ENCODE assay signal across 8 cellular contexts in the genomic region with DNA sequence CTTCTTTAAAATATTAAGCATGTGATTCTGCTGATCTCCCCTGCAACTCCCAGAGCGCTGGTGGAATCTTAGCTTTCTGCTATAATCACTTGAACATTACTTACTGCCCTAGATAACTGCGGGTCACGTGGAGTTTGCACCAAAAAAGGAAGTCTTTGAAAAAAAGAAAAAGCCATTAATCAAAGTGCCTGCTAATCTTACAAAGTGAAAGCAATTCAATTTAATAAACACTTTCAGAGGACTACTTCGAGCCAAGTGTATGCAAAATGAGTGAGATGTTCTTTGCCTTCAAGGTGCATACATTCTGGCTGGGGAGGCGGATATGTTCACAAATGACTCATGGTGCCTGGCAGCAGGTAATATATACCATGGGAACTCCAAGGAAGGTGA.
DNase-seq lines count a peak whose midpoint lies in the region; ATAC-seq and TF ChIP-seq lines count a peak whose summit lies in the region.

No MANE protein-coding gene starts in this region.

- TF ChIP-seq EP300 in sigmoid colon (IDR thresholded peaks at IDR 0.05), result no peak

- peak overlapping the region; percentile 87 for H3K27ac Mint-ChIP-seq in T-helper 17 cell

- no peak for DNase-seq in T-helper 17 cell
- DNase-seq in fibroblast of villous mesenchyme (ENCODE audit: low read depth), result peak; percentile 10
- DNase-seq in sigmoid colon, result no peak
- DNase-seq in NCI-H2196 treated with DMSO at 0.1 percent for 48 hours (lab: John Stamatoyannopoulos, UW; ENCODE audit: unreplicated experiment), result no peak
- DNase-seq in ureter (ENCODE audit: low spot score), result no peak
- DNase-seq in NCI-H510A (lab: John Stamatoyannopoulos, UW), result no peak
- no peak for DNase-seq in UCSD-AML1 (lab: John Stamatoyannopoulos, UW; ENCODE audit: unreplicated experiment)

- intact Hi-C loops in sigmoid colon (cut with DNase I), result no loop called here

- peaks cover 2% of the 10 kb centered on the region for H3K27me3 Mint-ChIP-seq in T-helper 17 cell

- WGBS in sigmoid colon, 2 donors, result 30 to 34% methylated on average over 5 of the region's 5 CpGs

- H3K4me1 ChIP-seq in sigmoid colon, result peaks cover 0 to 12% (median 7%) of the 10 kb centered on the region in 4 donors

- no peaks in the 10 kb centered on the region for H3K36me3 ChIP-seq in sigmoid colon

- H3K9me3 ChIP-seq in T-helper 17 cell (ENCODE audit: control insufficient read depth, low read length, poor library complexity, severe bottlenecking) (no peaks in the 10 kb centered on the region), sigmoid colon (no peaks in the 10 kb centered on the region)

- peak; percentile 24 for ATAC-seq in GM21723 (IDR thresholded peaks at IDR 0.05; ENCODE audit: unreplicated experiment)
- ATAC-seq in T-helper 17 cell, result peak; percentile 82

- TF ChIP-seq POLR2A in sigmoid colon (IDR thresholded peaks at IDR 0.05), result no peak

- H3K4me3 Mint-ChIP-seq in T-helper 17 cell, result peak overlapping the region; percentile 96

- H3K4me3 ChIP-seq in fibroblast of villous mesenchyme (ENCODE audit: low read depth, low read length), result peak overlapping the region; percentile 57
- H3K4me3 ChIP-seq in sigmoid colon, result peak overlapping the region; percentile 36 to 50 (median 48)

- H3K36me3 Mint-ChIP-seq in T-helper 17 cell (ENCODE audit: low read depth), result no peaks in the 10 kb centered on the region

- H3K27me3 ChIP-seq in sigmoid colon, result no peaks in the 10 kb centered on the region

- peaks cover 19% of the 10 kb centered on the region for H3K4me1 Mint-ChIP-seq in T-helper 17 cell

- peak overlapping the region in 1 of 4 donors; percentile 24 for H3K27ac ChIP-seq in sigmoid colon

- TF ChIP-seq CTCF in fibroblast of villous mesenchyme (IDR thresholded peaks at IDR 0.05; ENCODE audit: insufficient read depth, low read depth, low read length), result no peak
- no peak for TF ChIP-seq CTCF in sigmoid colon (IDR thresholded peaks at IDR 0.05)
